Comparison of ENCODE assay signal across 18 cellular contexts in the genomic region with DNA sequence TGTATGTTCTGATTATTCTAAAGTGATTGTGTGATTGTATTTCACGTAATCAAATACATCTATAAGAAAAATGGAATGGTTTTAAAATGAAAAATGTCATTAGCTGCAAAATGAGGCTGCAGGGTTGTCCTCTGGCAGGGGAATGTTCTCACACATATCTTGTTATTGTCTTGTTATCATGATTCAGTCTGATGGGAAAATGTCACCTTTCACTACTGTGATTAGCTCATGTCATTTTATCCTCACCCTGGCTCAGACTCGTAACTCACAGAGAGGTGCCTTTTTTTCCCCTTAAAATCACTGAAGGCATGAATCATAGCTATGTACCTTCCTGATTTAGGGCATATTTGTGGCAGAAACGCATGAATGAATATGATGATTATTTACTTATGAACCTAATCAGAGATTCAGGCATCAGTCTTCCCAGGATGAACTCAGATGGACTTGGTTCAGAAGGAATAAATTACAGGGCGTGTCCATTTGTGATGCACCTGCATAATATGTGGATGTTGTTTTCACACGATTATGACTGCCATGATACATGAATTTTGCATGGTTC.
"Had no signal": no experiment of that assay in that cellular context is flagged by ENCODE, and none has a peak within 500 bp of the region (broad histone marks: within the 10 kb centered on the region; RNA-seq: fewer than 3 reads in every experiment).

No MANE protein-coding gene starts in this region.

- H3K36me3 ChIP-seq: adrenal gland, cardiac muscle cell, esophagus muscularis mucosa, lower lobe of right lung, neutrophil had no signal

- DNase-seq: activated CD4-positive, alpha-beta T cell treated with anti-CD3 and anti-CD28 coated beads, Interleukin-2, amount 10 ng/mL, durations not matched to agents 7 days and 5 days; activated CD8-positive, alpha-beta memory T cell treated with anti-CD3 and anti-CD28 coated beads for 24 hours; activated CD8-positive, alpha-beta memory T cell treated with anti-CD3 and anti-CD28 coated beads, Interleukin-2, amount 50 U/mL, for 48 hours; activated gamma-delta T cell; activated T-cell treated with anti-CD3 and anti-CD28 coated beads, Interleukin-2, amount 50 U/mL, for 72 hours; adrenal gland; effector CD8-positive, alpha-beta T cell; lower lobe of right lung; natural killer cell; stimulated activated CD4-positive, alpha-beta T cell treated with anti-CD3 and anti-CD28 coated beads, Interleukin-4, amount 100 ng/mL, for 4 hours; testis had no signal

- H3K27me3 ChIP-seq: adrenal gland, cardiac muscle cell, esophagus muscularis mucosa, neutrophil, testis had no signal

- H3K79me2 ChIP-seq: parathyroid adenoma had no signal

- H3K9me3 ChIP-seq: adrenal gland, esophagus muscularis mucosa, lower lobe of right lung, neutrophil, testis had no signal

- ATAC-seq: activated CD4-positive, CD25-positive, alpha-beta regulatory T cell treated with anti-CD3 and anti-CD28 coated beads, Interleukin-2, amount 50 U/mL, for 24 hours; activated T-cell treated with anti-CD3 and anti-CD28 coated beads, Interleukin-2, amount 50 U/mL, for 72 hours; lower lobe of right lung; natural killer cell; sciatic nerve; stimulated activated memory B cell treated with anti-CD40 and anti-IgM and Interleukin-4, amounts not matched to agents 10 μg/mL and 1 μg/mL and 100 μg/mL, for 72 hours had no signal

- H3K27ac ChIP-seq: adrenal gland, cardiac muscle cell, esophagus muscularis mucosa, lower lobe of right lung, neutrophil, parathyroid adenoma, testis had no signal

- H3K4me3 ChIP-seq: adrenal gland, cardiac muscle cell, esophagus muscularis mucosa, lower lobe of right lung, testis had no signal

- H3K9ac ChIP-seq: parathyroid adenoma had no signal

- H2AFZ ChIP-seq: parathyroid adenoma had no signal
